17 cellular contexts compared by ENCODE assay signal in genomic region chr10:126082067-126082466, GRCh38.
DNase-seq lines count a peak whose midpoint lies in the region; ATAC-seq and TF ChIP-seq lines count a peak whose summit lies in the region.
"Had no signal": no experiment of that assay in that cellular context is flagged by ENCODE, and none has a peak within 500 bp of the region (broad histone marks: within the 10 kb centered on the region; RNA-seq: fewer than 3 reads in every experiment).

No MANE protein-coding gene starts in this region.

- H3K79me2 ChIP-seq in fibroblast of lung (ENCODE audit: control insufficient read depth, insufficient read depth, low read length) (no peaks in the 10 kb centered on the region), trophoblast cell (ENCODE audit: control insufficient read depth, insufficient read depth, low read length, poor library complexity) (no peaks in the 10 kb centered on the region)

- no peak overlapping the region for H2BK5ac ChIP-seq in trophoblast cell (ENCODE audit: low read depth, low read length, poor library complexity)

- no peak for ATAC-seq in HG03442 (IDR thresholded peaks at IDR 0.05; ENCODE audit: unreplicated experiment)
- ATAC-seq: A549, HCT116, K562, PC-3 had no signal

- H3K9me3 ChIP-seq in fibroblast of lung (ENCODE audit: control insufficient read depth, insufficient read depth, low read depth, low read length), result no peaks in the 10 kb centered on the region
- no peaks in the 10 kb centered on the region for H3K9me3 ChIP-seq in trophoblast cell (ENCODE audit: insufficient read depth, low read depth, low read length)
- H3K9me3 ChIP-seq in transverse colon, result no peaks in the 10 kb centered on the region

- H3K4me1 ChIP-seq in fibroblast of lung (ENCODE audit: control insufficient read depth, extremely low read depth, insufficient read depth, low read length) (peaks cover 4% of the 10 kb centered on the region), trophoblast cell (ENCODE audit: control insufficient read depth in 1 of 2, insufficient read depth in 2 of 2, low read length in 2 of 2) (peaks cover 0 to 3% of the 10 kb centered on the region in 2 experiments), transverse colon (no peaks in the 10 kb centered on the region)
- H3K4me1 ChIP-seq: A549 had no signal

- H2AK5ac ChIP-seq in trophoblast cell (ENCODE audit: low read length), result no peak overlapping the region

- peak overlapping the region; percentile 67 for H3K23ac ChIP-seq in trophoblast cell (ENCODE audit: low read length)

- peak; percentile 29 for DNase-seq in Daoy (ENCODE audit: low read depth)
- peak; percentile 42 for DNase-seq in RPMI7951 (ENCODE audit: low read depth)
- DNase-seq in fibroblast of lung (ENCODE audit: low read depth in 2 of 2), result peak; percentile 27 to 77
- DNase-seq in trophoblast cell, result no peak
- no peak for DNase-seq in transverse colon
- DNase-seq in pons (ENCODE audit: low spot score), result no peak
- DNase-seq: DMS79 treated with DMSO at 0.1 percent for 48 hours, NCI-H1436, NCI-H2081, NCI-H510A, NCI-H82, PC-3 had no signal

- H3K36me3 ChIP-seq in fibroblast of lung (ENCODE audit: control insufficient read depth, insufficient read depth, low read length), result no peaks in the 10 kb centered on the region
- H3K36me3 ChIP-seq in trophoblast cell (ENCODE audit: control insufficient read depth in 1 of 2, insufficient read depth in 2 of 2, low read length in 2 of 2), result no peaks in the 10 kb centered on the region
- H3K36me3 ChIP-seq in transverse colon, result no peaks in the 10 kb centered on the region
- H3K36me3 ChIP-seq: BLaER1 treated with 17β-estradiol and CSF1 and Interleukin-3, amounts not matched to agents 10 nM and 100 nM had no signal

- H3K4me3 ChIP-seq in fibroblast of lung (replicated peaks in 1 of 4; ENCODE audit: control extremely low read depth in 1 of 4, insufficient read depth in 1 of 4, low read depth in 3 of 4, low read length in 4 of 4), result no peak overlapping the region
- H3K4me3 ChIP-seq in trophoblast cell (ENCODE audit: low read depth, low read length), result no peak overlapping the region
- no peak overlapping the region for H3K4me3 ChIP-seq in transverse colon
- H3K4me3 ChIP-seq: A549; BLaER1 treated with 17β-estradiol and CSF1 and Interleukin-3, amounts not matched to agents 10 nM and 100 nM; K562 had no signal

- H4K8ac ChIP-seq in trophoblast cell (ENCODE audit: low read depth, low read length), result no peak overlapping the region

- no peak overlapping the region for H4K12ac ChIP-seq in trophoblast cell (ENCODE audit: low read depth, low read length)

- no peak overlapping the region for H3K14ac ChIP-seq in trophoblast cell (ENCODE audit: low read length)

- no peak for TF ChIP-seq EP300 in transverse colon (IDR thresholded peaks at IDR 0.05; ENCODE audit: low read depth)

- no peak overlapping the region for H2BK120ac ChIP-seq in trophoblast cell (ENCODE audit: insufficient read depth, low read length, poor library complexity)

- intact Hi-C loops in transverse colon (cut with DNase I; ENCODE audit: low total_unique reads), result no loop called here

- no peak overlapping the region for H2BK12ac ChIP-seq in trophoblast cell (ENCODE audit: low read length)

- no peak for TF ChIP-seq POLR2A in transverse colon (IDR thresholded peaks at IDR 0.05)

- H3K9ac ChIP-seq in fibroblast of lung (ENCODE audit: insufficient read depth, low read length) (no peak overlapping the region), trophoblast cell (ENCODE audit: low read length) (no peak overlapping the region)
- H3K9ac ChIP-seq: BLaER1 treated with 17β-estradiol and CSF1 and Interleukin-3, amounts not matched to agents 10 nM and 100 nM had no signal

- in situ Hi-C loops in transverse colon (cut with MboI; ENCODE audit: low pct_ligation_motif_present in 1 of 4, low pct_unique_long_range_greater_than_20kb in 1 of 4, low sequenced_read_pairs in 3 of 4), result no loop called here

- no CpG with 5 or more reads among the region's 10 CpGs for WGBS in trophoblast cell (ENCODE audit: extremely low coverage, insufficient coverage, insufficient read length)
- WGBS in transverse colon (ENCODE audit: low coverage in 1 of 2), 2 donors, result 79 to 85% methylated on average over 4 to 10 of the region's 10 CpGs

- H3K4me2 ChIP-seq in fibroblast of lung (ENCODE audit: extremely low read depth, insufficient read depth, low read length) (no peak overlapping the region), trophoblast cell (ENCODE audit: low read length) (no peak overlapping the region)
- H3K4me2 ChIP-seq: A549; BLaER1 treated with 17β-estradiol and CSF1 and Interleukin-3, amounts not matched to agents 10 nM and 100 nM had no signal

- H3K4ac ChIP-seq in trophoblast cell (ENCODE audit: low read depth, low read length), result no peak overlapping the region

- no peaks in the 10 kb centered on the region for H3K79me1 ChIP-seq in trophoblast cell (ENCODE audit: low read length)

- TF ChIP-seq CTCF in fibroblast of lung (conservative IDR thresholded peaks at IDR 0.05 in 1 of 2, IDR thresholded peaks at IDR 0.05 in 1 of 2; ENCODE audit: low read depth in 1 of 2, low read length in 2 of 2) (no peak), transverse colon (IDR thresholded peaks at IDR 0.05) (no peak)

- no peaks in the 10 kb centered on the region for H4K20me1 ChIP-seq in fibroblast of lung (ENCODE audit: control insufficient read depth, extremely low read depth, insufficient read depth, low read length)
- H4K20me1 ChIP-seq: BLaER1 treated with 17β-estradiol and CSF1 and Interleukin-3, amounts not matched to agents 10 nM and 100 nM had no signal

- H2AFZ ChIP-seq in fibroblast of lung (ENCODE audit: low read length) (no peak overlapping the region), trophoblast cell (ENCODE audit: insufficient read depth, low read length, poor library complexity) (no peak overlapping the region)

- H3K27me3 ChIP-seq in fibroblast of lung (ENCODE audit: control insufficient read depth, insufficient read depth, low read length) (no peaks in the 10 kb centered on the region), trophoblast cell (ENCODE audit: insufficient read depth, low read length) (no peaks in the 10 kb centered on the region), transverse colon (peaks cover 3% of the 10 kb centered on the region)
- H3K27me3 ChIP-seq: BLaER1 treated with 17β-estradiol and CSF1 and Interleukin-3, amounts not matched to agents 10 nM and 100 nM had no signal

- H3K27ac ChIP-seq in fibroblast of lung (ENCODE audit: insufficient read depth, low read length) (no peak overlapping the region), trophoblast cell (ENCODE audit: low read depth, low read length) (no peak overlapping the region), transverse colon (no peak overlapping the region)
- H3K27ac ChIP-seq: BLaER1 treated with 17β-estradiol and CSF1 and Interleukin-3, amounts not matched to agents 10 nM and 100 nM had no signal

- no peak overlapping the region for H3K18ac ChIP-seq in trophoblast cell (ENCODE audit: low read length)

- no peak overlapping the region for H4K91ac ChIP-seq in trophoblast cell (ENCODE audit: low read depth, low read length)

Comparison
In these comparisons a context has a peak if more than half of its experiments do, and no peak if none do; other contexts are left out.
1. DNase-seq: peak in Daoy (single experiment), RPMI7951 (single experiment) and fibroblast of lung (2 of 2); none in trophoblast cell (0 of 2), transverse colon (single experiment) and pons (single experiment).